Comparison of ENCODE assay signal across 18 cellular contexts in the genomic region with DNA sequence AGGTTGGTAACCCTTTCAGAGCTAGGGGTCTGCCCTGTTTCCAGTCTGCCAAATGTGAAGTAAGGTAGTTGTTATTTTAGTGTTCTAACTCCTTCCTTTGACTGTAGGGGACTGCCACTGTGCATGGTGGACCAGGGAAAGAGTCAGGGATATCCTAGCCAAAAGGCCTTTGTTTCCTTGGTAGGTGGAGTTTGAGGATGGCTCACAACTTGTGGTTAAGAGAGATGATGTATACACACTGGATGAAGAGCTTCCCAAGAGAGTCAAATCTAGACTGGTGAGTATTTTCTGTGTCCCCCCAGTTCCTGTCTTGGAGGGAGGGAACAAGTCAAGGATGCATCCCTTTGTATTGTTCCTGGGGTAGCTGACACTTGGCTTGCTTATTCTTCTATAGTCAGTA.
"Had no signal": no experiment of that assay in that cellular context is flagged by ENCODE, and none has a peak within 500 bp of the region (broad histone marks: within the 10 kb centered on the region; RNA-seq: fewer than 3 reads in every experiment).

No MANE protein-coding gene starts in this region.

- ATAC-seq: gastroesophageal sphincter; heart left ventricle; mucosa of descending colon; naive thymus-derived CD8-positive, alpha-beta T cell had no signal

- H3K27ac Mint-ChIP-seq: activated naive CD8-positive, alpha-beta T cell had no signal

- DNase-seq: activated gamma-delta T cell treated with Interleukin-2 at 50 U/mL for 16 hours; activated T-cell treated with anti-CD3 and anti-CD28 coated beads for 4 hours; amygdala; brain microvascular endothelial cell; central memory CD4-positive, alpha-beta T cell; heart left ventricle; kidney glomerular epithelial cell; left ventricle myocardium inferior; mucosa of descending colon; naive thymus-derived CD8-positive, alpha-beta T cell; occipital lobe; retina; stimulated activated naive CD4-positive, alpha-beta T cell treated with Interleukin-2 at 50 U/mL for 16 hours; T1000; thyroid gland had no signal

- H3K4me3 Mint-ChIP-seq: activated naive CD8-positive, alpha-beta T cell; activated T-helper 1 cell treated with anti-CD3 and anti-CD28 coated beads, Interleukin-12 subunit alpha, Interleukin-12 subunit beta, Interleukin-2, Interleukin-4 antibody, amounts not matched to agents 30 ng/mL and 10 ng/mL and 1 ng/mL, durations not matched to agents 14 hours and 24 hours and 36 hours had no signal

- H3K9me3 Mint-ChIP-seq: activated T-helper 1 cell treated with anti-CD3 and anti-CD28 coated beads, Interleukin-12 subunit alpha, Interleukin-12 subunit beta, Interleukin-2, Interleukin-4 antibody, amounts not matched to agents 30 ng/mL and 10 ng/mL and 1 ng/mL, durations not matched to agents 14 hours and 24 hours and 36 hours; naive thymus-derived CD8-positive, alpha-beta T cell had no signal

- H3K27me3 Mint-ChIP-seq: activated naive CD8-positive, alpha-beta T cell; naive thymus-derived CD8-positive, alpha-beta T cell had no signal
